Comparison of ENCODE assay signal across 8 cellular contexts in genomic region chr6:155186052-155186658, GRCh38.
DNase-seq lines count a peak whose midpoint lies in the region; ATAC-seq and TF ChIP-seq lines count a peak whose summit lies in the region.

No MANE protein-coding gene starts in this region.

- peak overlapping the region; percentile 46 for H3K4me3 Mint-ChIP-seq in activated CD8-positive, alpha-beta T cell treated with anti-CD3 and anti-CD28 coated beads for 36 hours
- peak overlapping the region; percentile 63 for H3K4me3 Mint-ChIP-seq in stimulated activated naive CD8-positive, alpha-beta T cell treated with anti-CD3 and anti-CD28 coated beads, Interleukin-15, Interleukin-2, amounts not matched to agents 100 ng/mL and 50 ng/mL, for 24 hours

- intact Hi-C loops in activated CD8-positive, alpha-beta T cell treated with anti-CD3 and anti-CD28 coated beads for 36 hours (cut with micrococcal nuclease): loop anchor here (5.0 kb wide), 1 partner anchor 81 kb away; no protein-coding TSS in a partner anchor

- POLR2A ChIA-PET in activated CD8-positive, alpha-beta T cell treated with anti-CD3 and anti-CD28 coated beads for 36 hours (lab: Charles Lee): no interaction called here

- no peaks in the 10 kb centered on the region for H3K27me3 Mint-ChIP-seq in activated CD8-positive, alpha-beta T cell treated with anti-CD3 and anti-CD28 coated beads for 36 hours
- no peaks in the 10 kb centered on the region for H3K27me3 Mint-ChIP-seq in stimulated activated naive CD8-positive, alpha-beta T cell treated with anti-CD3 and anti-CD28 coated beads, Interleukin-15, Interleukin-2, amounts not matched to agents 100 ng/mL and 50 ng/mL, for 24 hours

- peak; percentile 12 for DNase-seq in activated gamma-delta T cell treated with anti-CD3 and anti-CD28 coated beads, Interleukin-2, amount 50 U/mL, for 16 hours (ENCODE audit: low read depth)
- no peak for DNase-seq in activated gamma-delta T cell treated with Interleukin-2 at 50 U/mL for 16 hours
- DNase-seq in activated CD8-positive, alpha-beta T cell treated with anti-CD3 and anti-CD28 coated beads for 36 hours: peak; percentile 84
- DNase-seq in islet precursor cell: peak; percentile 66
- DNase-seq in occipital lobe (lab: John Stamatoyannopoulos, UW): no peak
- no peak for DNase-seq in OCI-M2 (lab: John Stamatoyannopoulos, UW; ENCODE audit: unreplicated experiment)

- H3K4me1 Mint-ChIP-seq in activated CD8-positive, alpha-beta T cell treated with anti-CD3 and anti-CD28 coated beads for 36 hours (ENCODE audit: low read depth): peaks cover 52% of the 10 kb centered on the region
- H3K4me1 Mint-ChIP-seq in stimulated activated naive CD8-positive, alpha-beta T cell treated with anti-CD3 and anti-CD28 coated beads, Interleukin-15, Interleukin-2, amounts not matched to agents 100 ng/mL and 50 ng/mL, for 24 hours (ENCODE audit: low read depth): peaks cover 74% of the 10 kb centered on the region

- peak; percentile 96 for ATAC-seq in activated CD8-positive, alpha-beta T cell treated with anti-CD3 and anti-CD28 coated beads for 36 hours
- no peak for ATAC-seq in HG02970 (IDR thresholded peaks at IDR 0.05; ENCODE audit: low FRiP score, unreplicated experiment)

- TF ChIP-seq CTCF in activated CD8-positive, alpha-beta T cell treated with anti-CD3 and anti-CD28 coated beads for 36 hours (IDR thresholded peaks at IDR 0.05): no peak

- CTCF ChIA-PET in activated CD8-positive, alpha-beta T cell treated with anti-CD3 and anti-CD28 coated beads for 36 hours (lab: Charles Lee): interaction anchor here (0.9 to 1.7 kb wide), 4 partner anchors 9 to 257 kb away, joined by 3 to 4 read pairs (median 3); no protein-coding TSS in a partner anchor

- no peaks in the 10 kb centered on the region for H3K9me3 Mint-ChIP-seq in activated CD8-positive, alpha-beta T cell treated with anti-CD3 and anti-CD28 coated beads for 36 hours
- H3K9me3 Mint-ChIP-seq in stimulated activated naive CD8-positive, alpha-beta T cell treated with anti-CD3 and anti-CD28 coated beads, Interleukin-15, Interleukin-2, amounts not matched to agents 100 ng/mL and 50 ng/mL, for 24 hours: no peaks in the 10 kb centered on the region

- H3K27ac Mint-ChIP-seq in activated CD8-positive, alpha-beta T cell treated with anti-CD3 and anti-CD28 coated beads for 36 hours: peak overlapping the region; percentile 94
- peak overlapping the region; percentile 94 for H3K27ac Mint-ChIP-seq in stimulated activated naive CD8-positive, alpha-beta T cell treated with anti-CD3 and anti-CD28 coated beads, Interleukin-15, Interleukin-2, amounts not matched to agents 100 ng/mL and 50 ng/mL, for 24 hours

- H3K36me3 Mint-ChIP-seq in activated CD8-positive, alpha-beta T cell treated with anti-CD3 and anti-CD28 coated beads for 36 hours (ENCODE audit: low read depth): no peaks in the 10 kb centered on the region
- peaks cover 11% of the 10 kb centered on the region for H3K36me3 Mint-ChIP-seq in stimulated activated naive CD8-positive, alpha-beta T cell treated with anti-CD3 and anti-CD28 coated beads, Interleukin-15, Interleukin-2, amounts not matched to agents 100 ng/mL and 50 ng/mL, for 24 hours (ENCODE audit: low read depth)

Comparison
In these comparisons a context has a peak if more than half of its experiments do, and no peak if none do; other contexts are left out.
1. DNase-seq: peak in activated gamma-delta T cell treated with anti-CD3 and anti-CD28 coated beads, Interleukin-2, amount 50 U/mL, for 16 hours (single experiment), activated CD8-positive, alpha-beta T cell treated with anti-CD3 and anti-CD28 coated beads for 36 hours (single experiment) and islet precursor cell (single experiment); none in activated gamma-delta T cell treated with Interleukin-2 at 50 U/mL for 16 hours (single experiment), occipital lobe (single experiment) and OCI-M2 (single experiment).